8 cellular contexts compared by ENCODE assay signal in the genomic region with DNA sequence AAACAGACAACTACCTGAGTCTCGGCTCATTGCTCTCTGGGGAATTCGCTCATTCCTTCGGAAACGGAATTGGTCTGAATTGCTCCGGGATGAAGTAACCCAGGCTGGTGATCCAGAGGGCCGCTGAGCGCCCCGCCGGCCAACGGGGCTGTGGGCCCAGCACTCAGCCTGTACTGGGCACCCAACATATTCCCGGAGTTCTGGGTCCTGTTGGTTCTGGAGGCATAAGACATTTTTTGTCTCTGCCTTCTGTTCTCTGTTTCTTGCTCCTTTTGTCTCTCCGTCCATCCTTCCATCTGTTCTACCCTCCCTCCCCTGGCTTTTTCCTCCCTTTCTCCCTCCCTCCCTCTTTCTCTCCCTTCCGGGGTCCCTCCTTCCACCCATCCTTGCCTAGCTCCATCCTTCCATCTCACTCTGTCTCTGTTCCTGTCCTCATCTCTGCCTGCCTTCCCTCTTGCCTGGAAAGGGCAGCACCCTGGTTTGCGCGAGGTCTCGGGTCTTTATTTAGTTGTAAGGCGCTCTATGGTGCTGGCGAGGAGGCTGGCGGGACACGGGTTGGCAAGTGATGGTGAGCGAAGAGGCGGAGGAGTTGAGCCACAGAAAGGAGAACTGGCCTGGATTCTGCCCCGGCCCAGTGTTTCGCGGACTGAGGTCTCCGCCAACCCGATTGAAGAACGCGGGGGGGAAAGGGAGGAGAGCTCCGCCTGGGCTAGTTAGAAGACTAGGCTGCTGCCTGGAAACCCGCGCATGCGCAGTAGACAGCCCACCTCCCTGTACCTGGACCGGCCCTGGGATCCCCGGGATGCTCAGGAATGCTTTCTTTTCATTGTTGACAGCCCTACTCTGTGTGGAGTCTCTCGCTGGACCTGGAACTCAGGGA.
DNase-seq lines count a peak whose midpoint lies in the region; ATAC-seq and TF ChIP-seq lines count a peak whose summit lies in the region.

No MANE protein-coding gene starts in this region.

- no peaks in the 10 kb centered on the region for H3K36me3 ChIP-seq in lower lobe of right lung

- H3K27me3 ChIP-seq in lower lobe of right lung (ENCODE audit: low read depth) = peaks cover 9% of the 10 kb centered on the region

- H3K27ac ChIP-seq in lower lobe of right lung = no peak overlapping the region

- TF ChIP-seq CTCF in lower lobe of right lung (IDR thresholded peaks at IDR 0.05) = no peak

- H3K9me3 ChIP-seq in lower lobe of right lung = no peaks in the 10 kb centered on the region

- H3K4me3 ChIP-seq in lower lobe of right lung = peak overlapping the region; percentile 29

- DNase-seq in activated CD4-positive, alpha-beta T cell treated with anti-CD3 and anti-CD28 coated beads for 4 hours = peak; percentile 66 to 68
- peak; percentile 57 to 89 for DNase-seq in dermis microvascular lymphatic vessel endothelial cell (ENCODE audit: low read depth in 2 of 2)
- DNase-seq in lower lobe of right lung = peak; percentile 95
- DNase-seq in stimulated activated CD4-positive, alpha-beta T cell treated with anti-CD3 and anti-CD28 coated beads, TNF-alpha, amount 100 ng/mL, for 48 hours (ENCODE audit: low read depth in 3 of 3) = peak; percentile 44 to 65 (median 55)
- DNase-seq in nucleus accumbens (lab: John Stamatoyannopoulos, UW) = no peak
- no peak for DNase-seq in NCI-H2029 treated with DMSO at 0.1 percent for 48 hours (lab: John Stamatoyannopoulos, UW)

- no peaks in the 10 kb centered on the region for H3K4me1 ChIP-seq in lower lobe of right lung

- intact Hi-C loops in lower lobe of right lung (cut with DNase I) = no loop called here

- ATAC-seq in GM18909 (IDR thresholded peaks at IDR 0.05; ENCODE audit: poor library complexity, unreplicated experiment) = peak; percentile 62
- peak; percentile 69 for ATAC-seq in HG03108 (IDR thresholded peaks at IDR 0.05; ENCODE audit: unreplicated experiment)
- ATAC-seq in lower lobe of right lung = peak; percentile 93

Comparison
In these comparisons a context has a peak if more than half of its experiments do, and no peak if none do; other contexts are left out.
1. DNase-seq: peak in activated CD4-positive, alpha-beta T cell treated with anti-CD3 and anti-CD28 coated beads for 4 hours (2 of 2), dermis microvascular lymphatic vessel endothelial cell (2 of 2), lower lobe of right lung (single experiment) and stimulated activated CD4-positive, alpha-beta T cell treated with anti-CD3 and anti-CD28 coated beads, TNF-alpha, amount 100 ng/mL, for 48 hours (3 of 3); none in nucleus accumbens (0 of 56) and NCI-H2029 treated with DMSO at 0.1 percent for 48 hours (single experiment).
2. Peak in every context shown above with its lines, with median percentiles within 50 percentile points of each other: ATAC-seq.